In the genomic region with DNA sequence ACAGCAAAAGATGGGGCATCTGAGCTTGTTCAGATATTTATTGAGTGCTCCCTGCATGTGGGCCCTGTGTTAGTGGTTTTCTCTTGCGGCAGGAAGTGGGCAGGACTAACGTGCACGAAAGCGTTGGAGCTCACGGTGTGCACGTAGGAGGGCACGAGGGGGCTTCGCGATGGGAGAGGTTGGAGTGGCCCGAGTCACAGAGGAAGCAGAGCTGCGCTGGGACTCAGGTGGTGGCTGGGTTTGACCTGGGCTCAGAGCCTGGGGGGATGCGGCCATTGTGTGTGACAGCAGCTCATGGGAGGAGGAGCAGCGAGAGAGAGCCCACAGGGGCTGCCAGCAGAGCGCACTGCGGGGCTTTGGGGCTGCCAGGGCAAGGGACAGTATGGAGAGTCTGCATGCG, we compare ENCODE assay signal across 11 cellular contexts. TPM values are rescaled to one million over a fixed set of nuclear protein-coding genes. Genes with fewer than 3 reads are reported as not detected.
DNase-seq lines count a peak whose midpoint lies in the region; ATAC-seq lines count a peak whose summit lies in the region.
"Had no signal": no experiment of that assay in that cellular context is flagged by ENCODE, and none has a peak within 500 bp of the region (broad histone marks: within the 10 kb centered on the region; RNA-seq: fewer than 3 reads in every experiment).

No MANE protein-coding gene starts in this region.

- no peaks in the 10 kb centered on the region for H3K27me3 ChIP-seq in SJSA1 (replicated peaks)
- H3K27me3 ChIP-seq: esophagus squamous epithelium had no signal

- intact Hi-C loops in left colon (cut with DNase I, micrococcal nuclease) = no loop called here

- peak overlapping the region; percentile 64 for H3K27ac ChIP-seq in SJSA1

- H3K36me3 ChIP-seq in SJSA1 = peaks cover 93% of the 10 kb centered on the region

- H3K4me3 ChIP-seq in SJSA1 = no peak overlapping the region
- H3K4me3 ChIP-seq: esophagus squamous epithelium had no signal

- H3K4me1 ChIP-seq in SJSA1 (replicated peaks) = peaks cover 72% of the 10 kb centered on the region

- H3K9me3 ChIP-seq in SJSA1 (replicated peaks) = no peaks in the 10 kb centered on the region
- H3K9me3 ChIP-seq: esophagus squamous epithelium had no signal

- DNase-seq in SJSA1 (ENCODE audit: low read depth in 1 of 2, low spot score in 2 of 2) (peak; percentile 9 to 39), left colon (peak in 1 of 2 donors; percentile 24), GOT3 (lab: John Stamatoyannopoulos, UW) (no peak), COLO829 (ENCODE audit: low spot score) (no peak), DMS153 (lab: John Stamatoyannopoulos, UW) (no peak)
- peak; percentile 65 for DNase-seq in activated T-cell treated with anti-CD3 and anti-CD28 coated beads, Interleukin-2, amount 50 U/mL, for 1 hour
- peak; percentile 82 for DNase-seq in stimulated activated CD8-positive, alpha-beta memory T cell treated with anti-CD3 and anti-CD28 coated beads, Interleukin-4, amount 100 ng/mL, for 48 hours
- DNase-seq: esophagus squamous epithelium, mammary epithelial cell, NCI-H446 had no signal

- peak; percentile 20 for ATAC-seq in left colon
- ATAC-seq in HG03139 (IDR thresholded peaks at IDR 0.05; ENCODE audit: unreplicated experiment) = no peak

RNA-seq across cellular contexts. Expression of a gene that starts 7.7 kb away (rescaled TPM):
- 26.9 and 28.3 TPM in 2 replicates for total RNA-seq in SJSA1 (2014; rRNA removed; shearing (Covaris generic))
- 10 to 100 TPM; 10.8 to 16.0 TPM for total RNA-seq in left colon

RNA-seq across cellular contexts. Expression of a gene that starts 26.4 kb away (rescaled TPM):
- 0.41 and 1.1 TPM in 2 replicates for total RNA-seq in SJSA1 (2014; rRNA removed; shearing (Covaris generic))
- under 1 TPM in 1 of 2 donors, not detected in 1; 0.45 TPM for total RNA-seq in left colon
- total RNA-seq: mammary epithelial cell had no signal

RNA-seq across cellular contexts. Expression of a gene that starts 55.3 kb away (rescaled TPM):
- 0.37 and 1.8 TPM in 2 replicates for total RNA-seq in SJSA1 (2014; rRNA removed; shearing (Covaris generic))
- total RNA-seq in left colon = 100 to 1,000 TPM; 112 to 144 TPM
- total RNA-seq: mammary epithelial cell had no signal

Comparison
In these comparisons a context has a peak if more than half of its experiments do, and no peak if none do; other contexts are left out.
1. DNase-seq: peak in SJSA1 (2 of 2), activated T-cell treated with anti-CD3 and anti-CD28 coated beads, Interleukin-2, amount 50 U/mL, for 1 hour (single experiment) and stimulated activated CD8-positive, alpha-beta memory T cell treated with anti-CD3 and anti-CD28 coated beads, Interleukin-4, amount 100 ng/mL, for 48 hours (single experiment); none in GOT3 (single experiment), COLO829 (single experiment) and DMS153 (single experiment).
2. RNA of a gene that starts 55.3 kb away (total RNA-seq): 112 to 144 TPM in left colon; 0.37 to 1.8 TPM in SJSA1; every median in the first group is over 10 times any median in the second.